In genomic region chr9:4987996-4988421, GRCh38 we compare ENCODE assay signal across 8 cellular contexts. TPM values are rescaled to one million over a fixed set of nuclear protein-coding genes. Genes with fewer than 3 reads are reported as not detected.
A peak's percentile ranks its signal among the peaks of the same experiment; 100 is the strongest.
DNase-seq lines count a peak whose midpoint lies in the region; ATAC-seq and TF ChIP-seq lines count a peak whose summit lies in the region.

No MANE protein-coding gene starts in this region.

- peak; percentile 34 for TF ChIP-seq RAD21 in neural cell (conservative IDR thresholded peaks at IDR 0.05)

- no peak overlapping the region for H2AFZ ChIP-seq in neural cell (ENCODE audit: low read depth, low read length)

- TF ChIP-seq EP300 in neural cell (conservative IDR thresholded peaks at IDR 0.05; ENCODE audit: poor library complexity, severe bottlenecking), result no peak

- peaks cover 20% of the 10 kb centered on the region for H3K27me3 ChIP-seq in BE2C
- no peaks in the 10 kb centered on the region for H3K27me3 ChIP-seq in neural cell (ENCODE audit: insufficient read depth, low read depth, low read length)
- no peaks in the 10 kb centered on the region for H3K27me3 ChIP-seq in vagina

- no peak overlapping the region for H3K4me3 Mint-ChIP-seq in endothelial cell (ENCODE audit: unreplicated experiment)

- peaks cover 3% of the 10 kb centered on the region for H3K27me3 Mint-ChIP-seq in endothelial cell (ENCODE audit: unreplicated experiment)

- H3K9me3 ChIP-seq in BE2C, result no peaks in the 10 kb centered on the region
- H3K9me3 ChIP-seq in neural cell (ENCODE audit: low read length), result no peaks in the 10 kb centered on the region
- no peaks in the 10 kb centered on the region for H3K9me3 ChIP-seq in vagina

- no peaks in the 10 kb centered on the region for H3K9me2 ChIP-seq in neural cell (ENCODE audit: insufficient read depth, low read length)

- peaks cover 19% of the 10 kb centered on the region for H3K36me3 Mint-ChIP-seq in endothelial cell (ENCODE audit: low read depth, unreplicated experiment)

- H3F3A ChIP-seq in neural cell (ENCODE audit: insufficient read depth, low read length, poor library complexity, severe bottlenecking), result peaks cover 12% of the 10 kb centered on the region

- H3K27ac Mint-ChIP-seq in endothelial cell (ENCODE audit: unreplicated experiment), result no peak overlapping the region

- DNase-seq in BE2C (peak; percentile 73), H4 (ENCODE audit: low spot score) (peak; percentile 44), NCI-H446 treated with DMSO at 0.1 percent for 48 hours (lab: John Stamatoyannopoulos, UW) (peak; percentile 76), endothelial cell (ENCODE audit: low spot score) (peak; percentile 74), vagina (ENCODE audit: extremely low spot score in 2 of 2) (no peak)
- peak; percentile 29 to 37 for DNase-seq in activated CD4-positive, alpha-beta T cell treated with anti-CD3 and anti-CD28 coated beads, Interleukin-2, amount 50 U/mL, for 4 hours

- no peak for ATAC-seq in GM21619 (IDR thresholded peaks at IDR 0.05; ENCODE audit: unreplicated experiment)

- no peaks in the 10 kb centered on the region for H3K9me3 Mint-ChIP-seq in endothelial cell (ENCODE audit: unreplicated experiment)

- H3K4me1 ChIP-seq in BE2C, result no peaks in the 10 kb centered on the region
- peaks cover 38% of the 10 kb centered on the region for H3K4me1 ChIP-seq in vagina

- TF ChIP-seq CTCF in BE2C (IDR thresholded peaks at IDR 0.05; ENCODE audit: low read depth, low read length) (peak; percentile 82), endothelial cell (IDR thresholded peaks at IDR 0.05; ENCODE audit: unreplicated experiment) (peak; percentile 77), neural cell (IDR thresholded peaks at IDR 0.05; ENCODE audit: poor library complexity, severe bottlenecking) (peak; percentile 55), vagina (IDR thresholded peaks at IDR 0.05) (peak; percentile 64 to 81 (median 68))

- H4K20me1 ChIP-seq in neural cell (ENCODE audit: insufficient read depth), result no peaks in the 10 kb centered on the region

- no peaks in the 10 kb centered on the region for H3K36me3 ChIP-seq in BE2C
- H3K36me3 ChIP-seq in neural cell (ENCODE audit: insufficient read depth, low read length), result peaks cover 4% of the 10 kb centered on the region
- H3K36me3 ChIP-seq in vagina, result peaks cover 0 to 13% of the 10 kb centered on the region in 2 donors

- H3K27ac ChIP-seq in neural cell (ENCODE audit: low read length) (no peak overlapping the region), vagina (no peak overlapping the region)

- peaks cover 11% of the 10 kb centered on the region for H3K79me2 ChIP-seq in neural cell (replicated peaks; ENCODE audit: insufficient read depth, low read length)

- H3K4me2 ChIP-seq in neural cell (ENCODE audit: low read length), result no peak overlapping the region

- H3K9ac ChIP-seq in neural cell (ENCODE audit: low read length), result no peak overlapping the region

- no peak for TF ChIP-seq POLR2A in vagina (IDR thresholded peaks at IDR 0.05)

- intact Hi-C loops in vagina (cut with DNase I), result loop anchor here (5.0 to 10.0 kb wide), 4 partner anchors 63 to 303 kb away; partner anchors contain the start of gene RCL1

- H3K4me3 ChIP-seq in BE2C (ENCODE audit: low read depth, low read length) (no peak overlapping the region), neural cell (ENCODE audit: low read length) (peak overlapping the region; percentile 18), vagina (peak overlapping the region in 1 of 2 donors; percentile 4)

- peaks cover 22% of the 10 kb centered on the region for H3K4me1 Mint-ChIP-seq in endothelial cell (ENCODE audit: unreplicated experiment)

TF ChIP-seq in neural cell, 6 proteins besides CTCF, POLR2A, EP300 and RAD21:
- TF ChIP-seq TAF1 (IDR thresholded peaks at IDR 0.05; ENCODE audit: low read depth), result no peak
- peak; percentile 40 for TF ChIP-seq SMC3 (conservative IDR thresholded peaks at IDR 0.05; ENCODE audit: poor library complexity)

RNA-seq across cellular contexts. Expression of gene JAK2, which starts 2.9 kb away (rescaled TPM):
- polyA plus RNA-seq in BE2C (2012; ENCODE audit: insufficient read depth, insufficient read length, low read depth), result 0.22 TPM
- total RNA-seq in H4 (2014; rRNA removed; shearing (Covaris generic)), result 0.41 and 1.2 TPM in 2 replicates
- total RNA-seq in endothelial cell (ENCODE audit: unreplicated experiment) (9.4 TPM), vagina (25.8 TPM)
- 16.9 and 19.7 TPM in 2 replicates for polyA plus RNA-seq in neural cell
- polyA minus RNA-seq in neural cell, result 40.9 and 46.4 TPM in 2 replicates

Comparison
In these comparisons a context has a peak if more than half of its experiments do, and no peak if none do; other contexts are left out.
1. DNase-seq: peak in BE2C (single experiment), H4 (single experiment), NCI-H446 treated with DMSO at 0.1 percent for 48 hours (single experiment), activated CD4-positive, alpha-beta T cell treated with anti-CD3 and anti-CD28 coated beads, Interleukin-2, amount 50 U/mL, for 4 hours (2 of 2) and endothelial cell (single experiment); none in vagina (0 of 2).
2. Peak in every context shown above with its lines, with median percentiles within 50 percentile points of each other: CTCF ChIP-seq.